In the genomic region with DNA sequence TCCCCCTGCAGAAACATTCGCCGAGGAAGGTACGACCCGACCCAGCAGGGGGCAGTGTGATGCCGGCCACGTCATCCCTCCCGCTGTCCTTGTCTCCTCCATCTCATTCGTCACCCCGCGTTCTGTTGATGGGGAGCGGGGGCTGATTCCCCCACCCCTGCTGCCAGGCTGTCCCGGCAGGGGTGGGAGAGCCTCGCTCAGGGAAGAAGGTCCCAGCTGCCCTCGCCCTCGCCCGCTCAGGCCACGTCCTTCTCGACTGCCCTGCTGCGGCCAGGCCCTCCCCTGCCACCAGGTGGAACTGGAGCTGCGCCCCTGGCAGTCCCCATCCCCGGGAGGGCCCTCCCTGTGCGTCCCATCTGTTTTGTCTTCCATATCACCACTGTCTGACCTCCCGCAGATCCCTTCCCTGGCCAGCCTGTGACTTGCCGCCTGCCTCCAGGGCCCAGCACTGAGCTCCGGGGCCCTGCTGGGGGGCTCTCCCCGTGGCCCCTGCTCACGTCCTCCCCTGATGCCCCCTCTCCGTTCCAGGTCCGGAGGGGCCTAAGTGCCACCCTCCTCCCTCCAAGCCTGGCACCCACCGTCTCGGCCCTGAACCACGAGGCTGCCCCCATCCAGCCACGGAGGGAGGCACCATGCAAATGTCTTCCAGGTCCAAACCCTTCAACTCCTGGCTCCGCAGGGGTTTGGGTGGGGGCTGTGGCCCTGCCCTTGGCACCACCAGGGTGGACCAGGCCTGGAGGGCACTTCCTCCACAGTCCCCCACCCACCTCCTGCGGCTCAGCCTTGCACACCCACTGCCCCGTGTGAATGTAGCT, we compare ENCODE assay signal across 1 cellular context.
TF ChIP-seq lines count a peak whose summit lies in the region.

No MANE protein-coding gene starts in this region.

TF ChIP-seq in K562, 482 proteins besides CTCF, POLR2A, EP300 and RAD21 (continued from another document and continues in another):
- TF ChIP-seq BCL6 (CRISPR knock-in tag; IDR thresholded peaks at IDR 0.05): no peak
- TF ChIP-seq NFIX (CRISPR knock-in tag; IDR thresholded peaks at IDR 0.05; ENCODE audit: low read depth): no peak
- TF ChIP-seq, protein P1, sequence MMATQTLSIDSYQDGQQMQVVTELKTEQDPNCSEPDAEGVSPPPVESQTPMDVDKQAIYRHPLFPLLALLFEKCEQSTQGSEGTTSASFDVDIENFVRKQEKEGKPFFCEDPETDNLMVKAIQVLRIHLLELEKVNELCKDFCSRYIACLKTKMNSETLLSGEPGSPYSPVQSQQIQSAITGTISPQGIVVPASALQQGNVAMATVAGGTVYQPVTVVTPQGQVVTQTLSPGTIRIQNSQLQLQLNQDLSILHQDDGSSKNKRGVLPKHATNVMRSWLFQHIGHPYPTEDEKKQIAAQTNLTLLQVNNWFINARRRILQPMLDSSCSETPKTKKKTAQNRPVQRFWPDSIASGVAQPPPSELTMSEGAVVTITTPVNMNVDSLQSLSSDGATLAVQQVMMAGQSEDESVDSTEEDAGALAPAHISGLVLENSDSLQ (IDR thresholded peaks at IDR 0.05): peak; percentile 60; the same call in 1 of the 2 replicates
- TF ChIP-seq, protein P2, sequence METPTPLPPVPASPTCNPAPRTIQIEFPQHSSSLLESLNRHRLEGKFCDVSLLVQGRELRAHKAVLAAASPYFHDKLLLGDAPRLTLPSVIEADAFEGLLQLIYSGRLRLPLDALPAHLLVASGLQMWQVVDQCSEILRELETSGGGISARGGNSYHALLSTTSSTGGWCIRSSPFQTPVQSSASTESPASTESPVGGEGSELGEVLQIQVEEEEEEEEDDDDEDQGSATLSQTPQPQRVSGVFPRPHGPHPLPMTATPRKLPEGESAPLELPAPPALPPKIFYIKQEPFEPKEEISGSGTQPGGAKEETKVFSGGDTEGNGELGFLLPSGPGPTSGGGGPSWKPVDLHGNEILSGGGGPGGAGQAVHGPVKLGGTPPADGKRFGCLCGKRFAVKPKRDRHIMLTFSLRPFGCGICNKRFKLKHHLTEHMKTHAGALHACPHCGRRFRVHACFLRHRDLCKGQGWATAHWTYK (CRISPR knock-in tag; IDR thresholded peaks at IDR 0.05): no peak
- TF ChIP-seq, protein P3, sequence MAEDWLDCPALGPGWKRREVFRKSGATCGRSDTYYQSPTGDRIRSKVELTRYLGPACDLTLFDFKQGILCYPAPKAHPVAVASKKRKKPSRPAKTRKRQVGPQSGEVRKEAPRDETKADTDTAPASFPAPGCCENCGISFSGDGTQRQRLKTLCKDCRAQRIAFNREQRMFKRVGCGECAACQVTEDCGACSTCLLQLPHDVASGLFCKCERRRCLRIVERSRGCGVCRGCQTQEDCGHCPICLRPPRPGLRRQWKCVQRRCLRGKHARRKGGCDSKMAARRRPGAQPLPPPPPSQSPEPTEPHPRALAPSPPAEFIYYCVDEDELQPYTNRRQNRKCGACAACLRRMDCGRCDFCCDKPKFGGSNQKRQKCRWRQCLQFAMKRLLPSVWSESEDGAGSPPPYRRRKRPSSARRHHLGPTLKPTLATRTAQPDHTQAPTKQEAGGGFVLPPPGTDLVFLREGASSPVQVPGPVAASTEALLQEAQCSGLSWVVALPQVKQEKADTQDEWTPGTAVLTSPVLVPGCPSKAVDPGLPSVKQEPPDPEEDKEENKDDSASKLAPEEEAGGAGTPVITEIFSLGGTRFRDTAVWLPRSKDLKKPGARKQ (CRISPR knock-in tag; IDR thresholded peaks at IDR 0.05): no peak
- no peak for TF ChIP-seq NRF1 (conservative IDR thresholded peaks at IDR 0.05 in 1 of 2, IDR thresholded peaks at IDR 0.05 in 1 of 2)
- no peak; the same call in 1 of the 2 replicates for TF ChIP-seq ETV5 (CRISPR knock-in tag; IDR thresholded peaks at IDR 0.05; ENCODE audit: low read depth)
- TF ChIP-seq ZNF143 (CRISPR knock-in tag; IDR thresholded peaks at IDR 0.05): no peak
- TF ChIP-seq PTBP1 (IDR thresholded peaks at IDR 0.05; ENCODE audit: low read depth, low read length): no peak
- TF ChIP-seq ATF1 (CRISPR knock-in tag; IDR thresholded peaks at IDR 0.05): peak; percentile 80
- TF ChIP-seq ATF1 (tag; IDR thresholded peaks at IDR 0.05): peak; percentile 98
- TF ChIP-seq, protein P4, sequence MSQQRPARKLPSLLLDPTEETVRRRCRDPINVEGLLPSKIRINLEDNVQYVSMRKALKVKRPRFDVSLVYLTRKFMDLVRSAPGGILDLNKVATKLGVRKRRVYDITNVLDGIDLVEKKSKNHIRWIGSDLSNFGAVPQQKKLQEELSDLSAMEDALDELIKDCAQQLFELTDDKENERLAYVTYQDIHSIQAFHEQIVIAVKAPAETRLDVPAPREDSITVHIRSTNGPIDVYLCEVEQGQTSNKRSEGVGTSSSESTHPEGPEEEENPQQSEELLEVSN (IDR thresholded peaks at IDR 0.05; ENCODE audit: borderline replicate concordance in 1 of 2, extremely low read depth in 1 of 2, insufficient read depth in 1 of 2, insufficient read length in 1 of 2, low read depth in 1 of 2, low read length in 1 of 2, poor library complexity in 1 of 2, severe bottlenecking in 1 of 2): no peak
- TF ChIP-seq, protein P5, sequence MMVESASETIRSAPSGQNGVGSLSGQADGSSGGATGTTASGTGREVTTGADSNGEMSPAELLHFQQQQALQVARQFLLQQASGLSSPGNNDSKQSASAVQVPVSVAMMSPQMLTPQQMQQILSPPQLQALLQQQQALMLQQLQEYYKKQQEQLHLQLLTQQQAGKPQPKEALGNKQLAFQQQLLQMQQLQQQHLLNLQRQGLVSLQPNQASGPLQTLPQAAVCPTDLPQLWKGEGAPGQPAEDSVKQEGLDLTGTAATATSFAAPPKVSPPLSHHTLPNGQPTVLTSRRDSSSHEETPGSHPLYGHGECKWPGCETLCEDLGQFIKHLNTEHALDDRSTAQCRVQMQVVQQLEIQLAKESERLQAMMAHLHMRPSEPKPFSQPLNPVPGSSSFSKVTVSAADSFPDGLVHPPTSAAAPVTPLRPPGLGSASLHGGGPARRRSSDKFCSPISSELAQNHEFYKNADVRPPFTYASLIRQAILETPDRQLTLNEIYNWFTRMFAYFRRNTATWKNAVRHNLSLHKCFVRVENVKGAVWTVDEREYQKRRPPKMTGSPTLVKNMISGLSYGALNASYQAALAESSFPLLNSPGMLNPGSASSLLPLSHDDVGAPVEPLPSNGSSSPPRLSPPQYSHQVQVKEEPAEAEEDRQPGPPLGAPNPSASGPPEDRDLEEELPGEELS (CRISPR knock-in tag; IDR thresholded peaks at IDR 0.05; ENCODE audit: borderline replicate concordance): no peak
- TF ChIP-seq, protein P6, sequence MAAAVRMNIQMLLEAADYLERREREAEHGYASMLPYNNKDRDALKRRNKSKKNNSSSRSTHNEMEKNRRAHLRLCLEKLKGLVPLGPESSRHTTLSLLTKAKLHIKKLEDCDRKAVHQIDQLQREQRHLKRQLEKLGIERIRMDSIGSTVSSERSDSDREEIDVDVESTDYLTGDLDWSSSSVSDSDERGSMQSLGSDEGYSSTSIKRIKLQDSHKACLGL (CRISPR knock-in tag; IDR thresholded peaks at IDR 0.05; ENCODE audit: borderline replicate concordance, poor library complexity, severe bottlenecking): no peak
- TF ChIP-seq, protein P7, sequence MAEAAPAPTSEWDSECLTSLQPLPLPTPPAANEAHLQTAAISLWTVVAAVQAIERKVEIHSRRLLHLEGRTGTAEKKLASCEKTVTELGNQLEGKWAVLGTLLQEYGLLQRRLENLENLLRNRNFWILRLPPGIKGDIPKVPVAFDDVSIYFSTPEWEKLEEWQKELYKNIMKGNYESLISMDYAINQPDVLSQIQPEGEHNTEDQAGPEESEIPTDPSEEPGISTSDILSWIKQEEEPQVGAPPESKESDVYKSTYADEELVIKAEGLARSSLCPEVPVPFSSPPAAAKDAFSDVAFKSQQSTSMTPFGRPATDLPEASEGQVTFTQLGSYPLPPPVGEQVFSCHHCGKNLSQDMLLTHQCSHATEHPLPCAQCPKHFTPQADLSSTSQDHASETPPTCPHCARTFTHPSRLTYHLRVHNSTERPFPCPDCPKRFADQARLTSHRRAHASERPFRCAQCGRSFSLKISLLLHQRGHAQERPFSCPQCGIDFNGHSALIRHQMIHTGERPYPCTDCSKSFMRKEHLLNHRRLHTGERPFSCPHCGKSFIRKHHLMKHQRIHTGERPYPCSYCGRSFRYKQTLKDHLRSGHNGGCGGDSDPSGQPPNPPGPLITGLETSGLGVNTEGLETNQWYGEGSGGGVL (CRISPR knock-in tag; IDR thresholded peaks at IDR 0.05): no peak
- TF ChIP-seq ARID1B (IDR thresholded peaks at IDR 0.05): peak; percentile 61
- TF ChIP-seq GTF2F1 (IDR thresholded peaks at IDR 0.05; ENCODE audit: low read depth, low read length): no peak
- TF ChIP-seq, protein P8, sequence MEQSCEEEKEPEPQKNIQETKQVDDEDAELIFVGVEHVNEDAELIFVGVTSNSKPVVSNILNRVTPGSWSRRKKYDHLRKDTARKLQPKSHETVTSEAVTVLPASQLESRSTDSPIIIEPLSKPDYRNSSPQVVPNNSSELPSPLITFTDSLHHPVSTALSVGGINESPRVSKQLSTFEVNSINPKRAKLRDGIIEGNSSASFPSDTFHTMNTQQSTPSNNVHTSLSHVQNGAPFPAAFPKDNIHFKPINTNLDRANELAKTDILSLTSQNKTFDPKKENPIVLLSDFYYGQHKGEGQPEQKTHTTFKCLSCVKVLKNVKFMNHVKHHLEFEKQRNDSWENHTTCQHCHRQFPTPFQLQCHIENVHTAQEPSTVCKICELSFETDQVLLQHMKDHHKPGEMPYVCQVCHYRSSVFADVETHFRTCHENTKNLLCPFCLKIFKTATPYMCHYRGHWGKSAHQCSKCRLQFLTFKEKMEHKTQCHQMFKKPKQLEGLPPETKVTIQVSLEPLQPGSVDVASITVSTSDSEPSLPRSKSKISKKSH (CRISPR knock-in tag; IDR thresholded peaks at IDR 0.05): no peak
- TF ChIP-seq, protein P9, sequence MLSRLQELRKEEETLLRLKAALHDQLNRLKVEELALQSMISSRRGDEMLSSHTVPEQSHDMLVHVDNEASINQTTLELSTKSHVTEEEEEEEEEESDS (CRISPR knock-in tag; IDR thresholded peaks at IDR 0.05): no peak
- TF ChIP-seq JUN (IDR thresholded peaks at IDR 0.05; ENCODE audit: borderline replicate concordance, low read depth, low read length): peak; percentile 72; the same call in 1 of the 2 replicates
- peak; percentile 28 for TF ChIP-seq JUN (CRISPR knock-in tag; IDR thresholded peaks at IDR 0.05; ENCODE audit: borderline replicate concordance)
- TF ChIP-seq CSDE1 (IDR thresholded peaks at IDR 0.05): no peak
- TF ChIP-seq ZNF695 (CRISPR knock-in tag; IDR thresholded peaks at IDR 0.05): no peak
- TF ChIP-seq NR1H2 (CRISPR knock-in tag; IDR thresholded peaks at IDR 0.05): no peak
- TF ChIP-seq SMAD1 (IDR thresholded peaks at IDR 0.05; ENCODE audit: low read depth, low read length, partially characterized antibody): no peak
- TF ChIP-seq CTBP1 (IDR thresholded peaks at IDR 0.05; ENCODE audit: borderline replicate concordance): peak; percentile 97
- TF ChIP-seq NR2C2 (CRISPR knock-in tag; IDR thresholded peaks at IDR 0.05): no peak
- TF ChIP-seq NR2C2 (tag; IDR thresholded peaks at IDR 0.05): no peak
- TF ChIP-seq, protein P10, sequence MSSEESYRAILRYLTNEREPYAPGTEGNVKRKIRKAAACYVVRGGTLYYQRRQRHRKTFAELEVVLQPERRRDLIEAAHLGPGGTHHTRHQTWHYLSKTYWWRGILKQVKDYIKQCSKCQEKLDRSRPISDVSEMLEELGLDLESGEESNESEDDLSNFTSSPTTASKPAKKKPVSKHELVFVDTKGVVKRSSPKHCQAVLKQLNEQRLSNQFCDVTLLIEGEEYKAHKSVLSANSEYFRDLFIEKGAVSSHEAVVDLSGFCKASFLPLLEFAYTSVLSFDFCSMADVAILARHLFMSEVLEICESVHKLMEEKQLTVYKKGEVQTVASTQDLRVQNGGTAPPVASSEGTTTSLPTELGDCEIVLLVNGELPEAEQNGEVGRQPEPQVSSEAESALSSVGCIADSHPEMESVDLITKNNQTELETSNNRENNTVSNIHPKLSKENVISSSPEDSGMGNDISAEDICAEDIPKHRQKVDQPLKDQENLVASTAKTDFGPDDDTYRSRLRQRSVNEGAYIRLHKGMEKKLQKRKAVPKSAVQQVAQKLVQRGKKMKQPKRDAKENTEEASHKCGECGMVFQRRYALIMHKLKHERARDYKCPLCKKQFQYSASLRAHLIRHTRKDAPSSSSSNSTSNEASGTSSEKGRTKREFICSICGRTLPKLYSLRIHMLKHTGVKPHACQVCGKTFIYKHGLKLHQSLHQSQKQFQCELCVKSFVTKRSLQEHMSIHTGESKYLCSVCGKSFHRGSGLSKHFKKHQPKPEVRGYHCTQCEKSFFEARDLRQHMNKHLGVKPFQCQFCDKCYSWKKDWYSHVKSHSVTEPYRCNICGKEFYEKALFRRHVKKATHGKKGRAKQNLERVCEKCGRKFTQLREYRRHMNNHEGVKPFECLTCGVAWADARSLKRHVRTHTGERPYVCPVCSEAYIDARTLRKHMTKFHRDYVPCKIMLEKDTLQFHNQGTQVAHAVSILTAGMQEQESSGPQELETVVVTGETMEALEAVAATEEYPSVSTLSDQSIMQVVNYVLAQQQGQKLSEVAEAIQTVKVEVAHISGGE (CRISPR knock-in tag; IDR thresholded peaks at IDR 0.05): no peak
- TF ChIP-seq, protein P11, sequence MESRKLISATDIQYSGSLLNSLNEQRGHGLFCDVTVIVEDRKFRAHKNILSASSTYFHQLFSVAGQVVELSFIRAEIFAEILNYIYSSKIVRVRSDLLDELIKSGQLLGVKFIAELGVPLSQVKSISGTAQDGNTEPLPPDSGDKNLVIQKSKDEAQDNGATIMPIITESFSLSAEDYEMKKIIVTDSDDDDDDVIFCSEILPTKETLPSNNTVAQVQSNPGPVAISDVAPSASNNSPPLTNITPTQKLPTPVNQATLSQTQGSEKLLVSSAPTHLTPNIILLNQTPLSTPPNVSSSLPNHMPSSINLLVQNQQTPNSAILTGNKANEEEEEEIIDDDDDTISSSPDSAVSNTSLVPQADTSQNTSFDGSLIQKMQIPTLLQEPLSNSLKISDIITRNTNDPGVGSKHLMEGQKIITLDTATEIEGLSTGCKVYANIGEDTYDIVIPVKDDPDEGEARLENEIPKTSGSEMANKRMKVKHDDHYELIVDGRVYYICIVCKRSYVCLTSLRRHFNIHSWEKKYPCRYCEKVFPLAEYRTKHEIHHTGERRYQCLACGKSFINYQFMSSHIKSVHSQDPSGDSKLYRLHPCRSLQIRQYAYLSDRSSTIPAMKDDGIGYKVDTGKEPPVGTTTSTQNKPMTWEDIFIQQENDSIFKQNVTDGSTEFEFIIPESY (CRISPR knock-in tag; IDR thresholded peaks at IDR 0.05): no peak; the same call in 1 of the 2 replicates
- TF ChIP-seq ZNF696 (CRISPR knock-in tag; conservative IDR thresholded peaks at IDR 0.05): no peak
- no peak for TF ChIP-seq RFX5 (IDR thresholded peaks at IDR 0.05; ENCODE audit: low read depth, low read length)
- TF ChIP-seq HDAC3 (IDR thresholded peaks at IDR 0.05; ENCODE audit: borderline replicate concordance, partially characterized antibody): no peak
